In genomic region chr3:71312461-71312860, GRCh38 we compare ENCODE assay signal across 13 cellular contexts.
"Had no signal": no experiment of that assay in that cellular context is flagged by ENCODE, and none has a peak within 500 bp of the region (broad histone marks: within the 10 kb centered on the region; RNA-seq: fewer than 3 reads in every experiment).

No MANE protein-coding gene starts in this region.

- H3K4me3 Mint-ChIP-seq: activated CD4-positive, alpha-beta T cell treated with anti-CD3 and anti-CD28 coated beads, Interleukin-2, amount 10 ng/mL, durations not matched to agents 24 days and 14 days; activated T-helper 1 cell treated with anti-CD3 and anti-CD28 coated beads, Interleukin-12 subunit alpha, Interleukin-12 subunit beta, Interleukin-2, Interleukin-4 antibody, amounts not matched to agents 30 ng/mL and 10 ng/mL and 1 ng/mL, durations not matched to agents 14 hours and 24 hours and 36 hours; natural killer cell treated with Interleukin-12 subunit alpha and Interleukin-12 subunit beta and Interleukin-15 and Interleukin-18, amount 100 ng/mL, for 72 hours; stimulated activated naive CD8-positive, alpha-beta T cell treated with anti-CD3 and anti-CD28 coated beads, Interleukin-15, Interleukin-2, amounts not matched to agents 100 ng/mL and 50 ng/mL, for 24 hours had no signal

- H3K27me3 Mint-ChIP-seq: natural killer cell treated with Interleukin-12 subunit alpha and Interleukin-12 subunit beta and Interleukin-15 and Interleukin-18, amount 100 ng/mL, for 72 hours; stimulated activated naive CD8-positive, alpha-beta T cell treated with anti-CD3 and anti-CD28 coated beads, Interleukin-15, Interleukin-2, amounts not matched to agents 100 ng/mL and 50 ng/mL, for 24 hours had no signal

- ATAC-seq: gastrocnemius medialis; natural killer cell treated with Interleukin-12 subunit alpha and Interleukin-12 subunit beta and Interleukin-15 and Interleukin-18, amount 100 ng/mL, for 72 hours had no signal

- H3K27ac Mint-ChIP-seq: activated CD4-positive, alpha-beta T cell treated with anti-CD3 and anti-CD28 coated beads, Interleukin-2, amount 10 ng/mL, durations not matched to agents 24 days and 14 days; activated T-helper 1 cell treated with anti-CD3 and anti-CD28 coated beads, Interleukin-12 subunit alpha, Interleukin-12 subunit beta, Interleukin-2, Interleukin-4 antibody, amounts not matched to agents 30 ng/mL and 10 ng/mL and 1 ng/mL, durations not matched to agents 14 hours and 24 hours and 36 hours; natural killer cell treated with Interleukin-12 subunit alpha and Interleukin-12 subunit beta and Interleukin-15 and Interleukin-18, amount 100 ng/mL, for 72 hours had no signal

- H3K9me3 Mint-ChIP-seq: activated CD4-positive, alpha-beta T cell treated with anti-CD3 and anti-CD28 coated beads, Interleukin-2, amount 10 ng/mL, durations not matched to agents 24 days and 14 days; activated T-helper 1 cell treated with anti-CD3 and anti-CD28 coated beads, Interleukin-12 subunit alpha, Interleukin-12 subunit beta, Interleukin-2, Interleukin-4 antibody, amounts not matched to agents 30 ng/mL and 10 ng/mL and 1 ng/mL, durations not matched to agents 14 hours and 24 hours and 36 hours; natural killer cell treated with Interleukin-12 subunit alpha and Interleukin-12 subunit beta and Interleukin-15 and Interleukin-18, amount 100 ng/mL, for 72 hours; stimulated activated naive CD8-positive, alpha-beta T cell treated with anti-CD3 and anti-CD28 coated beads, Interleukin-15, Interleukin-2, amounts not matched to agents 100 ng/mL and 50 ng/mL, for 24 hours had no signal

- H3K36me3 Mint-ChIP-seq: natural killer cell treated with Interleukin-12 subunit alpha and Interleukin-12 subunit beta and Interleukin-15 and Interleukin-18, amount 100 ng/mL, for 72 hours had no signal

- DNase-seq: activated CD4-positive, alpha-beta T cell treated with anti-CD3 and anti-CD28 coated beads, Interleukin-2, amount 10 ng/mL, durations not matched to agents 24 days and 14 days; activated CD8-positive, alpha-beta memory T cell treated with anti-CD3 and anti-CD28 coated beads, Interleukin-2, amount 50 U/mL, for 48 hours; amniotic stem cell; dorsolateral prefrontal cortex; erythroblast; gastrocnemius medialis; nucleus accumbens; stimulated activated CD4-positive, alpha-beta T cell treated with anti-CD3 and anti-CD28 coated beads, Interleukin-4, amount 100 ng/mL, for 4 hours; stimulated activated CD8-positive, alpha-beta memory T cell treated with anti-CD3 and anti-CD28 coated beads, Interleukin-4, amount 100 ng/mL, for 48 hours; WERI-Rb-1 had no signal
